ENCODE assay signal across 9 cellular contexts in the genomic region with DNA sequence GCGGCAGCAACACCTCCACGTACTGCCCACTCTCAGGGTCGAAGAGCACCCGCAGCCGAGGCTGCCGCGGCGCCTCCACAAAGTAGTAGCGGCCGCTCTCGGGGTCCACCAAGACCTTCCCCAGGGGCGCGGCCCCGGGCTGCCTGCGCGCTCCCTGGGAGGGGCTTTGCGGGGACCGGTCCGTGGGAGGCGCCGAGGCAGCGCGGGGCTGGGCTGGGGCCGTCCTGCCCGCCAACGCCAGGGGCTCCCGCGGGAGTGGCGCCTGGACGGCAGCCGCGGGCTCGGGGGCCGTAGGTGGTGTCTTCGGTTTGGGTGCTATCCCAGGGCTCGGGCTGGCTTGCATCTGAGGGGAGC. TPM values are rescaled to one million over a fixed set of nuclear protein-coding genes. Genes with fewer than 3 reads are reported as not detected.
DNase-seq lines count a peak whose midpoint lies in the region; ATAC-seq, FAIRE-seq and TF ChIP-seq lines count a peak whose summit lies in the region.
"Had no signal": no experiment of that assay in that cellular context is flagged by ENCODE, and none has a peak within 500 bp of the region (broad histone marks: within the 10 kb centered on the region; RNA-seq: fewer than 3 reads in every experiment).

No MANE protein-coding gene starts in this region.

- WGBS in right lobe of liver (ENCODE audit: insufficient coverage, low coverage, low lambda C conversion rate, missing lambda C conversion rate) = 80% methylated on average over 1 of the region's 36 CpGs
- 97% methylated on average over 5 of the region's 36 CpGs for WGBS in HepG2 (ENCODE audit: low lambda C conversion rate)

- H3K27me3 Mint-ChIP-seq in immature natural killer cell (ENCODE audit: low read depth in 3 of 3) = peaks cover 15 to 19% (median 17%) of the 10 kb centered on the region in 3 donors

- in situ Hi-C loops in HepG2 (cut with HindIII; ENCODE audit: extremely low pct_ligation_motif_present, low pct_unique_long_range_greater_than_20kb) = no loop called here

- H3K9me3 ChIP-seq in right lobe of liver (no peaks in the 10 kb centered on the region), HepG2 (ENCODE audit: low read length) (no peaks in the 10 kb centered on the region)

- H3K4me3 ChIP-seq in right lobe of liver = peak overlapping the region; percentile 33 to 39 (median 38)
- H3K4me3 ChIP-seq in HepG2 (replicated peaks in 1 of 3; ENCODE audit: insufficient read depth in 1 of 3, low read depth in 2 of 3, low read length in 3 of 3) = no peak overlapping the region

- TF ChIP-seq POLR2A in right lobe of liver (IDR thresholded peaks at IDR 0.05) (no peak), HepG2 (IDR thresholded peaks at IDR 0.05; ENCODE audit: insufficient read depth in 1 of 2, low read depth in 2 of 2, low read length in 2 of 2) (no peak)

- H2AFZ ChIP-seq in HepG2 (ENCODE audit: low read length) = no peak overlapping the region

- BruUV-seq in HepG2 (replicated peaks; lab: Mats Ljungman, UMichigan) = no TSS peak

- H3K4me2 ChIP-seq in HepG2 (ENCODE audit: low read depth, low read length) = no peak overlapping the region

- ATAC-seq in right lobe of liver = no peak
- ATAC-seq in HepG2 = no peak

- no peaks in the 10 kb centered on the region for H3K9me3 Mint-ChIP-seq in immature natural killer cell

- TF ChIP-seq EP300 in HepG2 (IDR thresholded peaks at IDR 0.05; ENCODE audit: low read depth in 2 of 2, low read length in 2 of 2) (no peak), HepG2 (CRISPR knock-in tag; IDR thresholded peaks at IDR 0.05; ENCODE audit: borderline replicate concordance) (no peak)

- TF ChIP-seq RAD21 in HepG2 (CRISPR knock-in tag; IDR thresholded peaks at IDR 0.05) = no peak

- no peaks in the 10 kb centered on the region for H3K36me3 Mint-ChIP-seq in immature natural killer cell

- DNase-seq in right lobe of liver (no peak), HepG2 (ENCODE audit: low spot score) (no peak), immature natural killer cell (no peak), head of caudate nucleus (no peak), cortex of kidney (lab: John Stamatoyannopoulos, UW) (no peak), DMS79 treated with DMSO at 0.1 percent for 48 hours (lab: John Stamatoyannopoulos, UW) (no peak)
- DNase-seq in stimulated activated CD4-positive, alpha-beta T cell treated with anti-CD3 and anti-CD28 coated beads, Interleukin-4, amount 100 ng/mL, for 4 hours = no peak
- DNase-seq: NCI-H1105 had no signal

- POLR2A ChIA-PET in HepG2 (lab: Yijun Ruan, JAX) = interaction anchor here (1.4 kb wide), 1 partner anchor 11 kb away, joined by 3 read pairs; a partner anchor contains a TSS

- CTCF ChIA-PET in HepG2 (lab: Yijun Ruan, JAX; ENCODE audit: low intra/inter-chr PET ratio, low total read pairs) = no interaction called here

- H3K27me3 ChIP-seq in right lobe of liver (peaks cover 0 to 19% of the 10 kb centered on the region in 2 donors), HepG2 (ENCODE audit: control insufficient read depth in 1 of 2, insufficient read depth in 2 of 2, low read length in 2 of 2) (no peaks in the 10 kb centered on the region)

- no peak for FAIRE-seq in HepG2 (lab: Jason Lieb, UNC)

- TF ChIP-seq CTCF in right lobe of liver (IDR thresholded peaks at IDR 0.05) = no peak
- no peak for TF ChIP-seq CTCF in HepG2 (CRISPR knock-in tag; IDR thresholded peaks at IDR 0.05)
- no peak for TF ChIP-seq CTCF in VCaP (conservative IDR thresholded peaks at IDR 0.05)

- peak overlapping the region in 1 of 6 donors; percentile 67 for H3K27ac Mint-ChIP-seq in immature natural killer cell

- H3K36me3 ChIP-seq in right lobe of liver = no peaks in the 10 kb centered on the region
- H3K36me3 ChIP-seq in HepG2 (replicated peaks in 1 of 2; ENCODE audit: control insufficient read depth in 1 of 2, insufficient read depth in 2 of 2, low read length in 2 of 2) = no peaks in the 10 kb centered on the region

- peaks cover 41 to 53% of the 10 kb centered on the region in 2 donors for H3K4me1 Mint-ChIP-seq in immature natural killer cell

- no peak overlapping the region for H3K9ac ChIP-seq in HepG2 (ENCODE audit: insufficient read depth, low read depth, low read length)

- peak overlapping the region; percentile 86 to 92 (median 91) for H3K4me3 Mint-ChIP-seq in immature natural killer cell

- H3K27ac ChIP-seq in right lobe of liver (no peak overlapping the region), HepG2 (ENCODE audit: extremely low read length, insufficient read depth, low read length) (no peak overlapping the region), VCaP (peak overlapping the region; percentile 61)

- H3K79me2 ChIP-seq in HepG2 (ENCODE audit: insufficient read depth, low read length) = no peaks in the 10 kb centered on the region

- H3K4me1 ChIP-seq in right lobe of liver (peaks cover 0 to 27% (median 4%) of the 10 kb centered on the region in 4 donors), HepG2 (ENCODE audit: insufficient read depth, low read length) (peaks cover 49% of the 10 kb centered on the region)

- intact Hi-C loops in right lobe of liver (cut with DNase I) = no loop called here
- intact Hi-C loops in HepG2 (cut with micrococcal nuclease; ENCODE audit: unreplicated experiment) = no loop called here
- intact Hi-C loops in head of caudate nucleus (cut with DNase I) = no loop called here

- H4K20me1 ChIP-seq in HepG2 (ENCODE audit: insufficient read depth, low read length) = no peaks in the 10 kb centered on the region

RNA-seq across cellular contexts. Expression of a gene that starts 2.6 kb away (rescaled TPM):
- total RNA-seq in right lobe of liver = 1 to 10 TPM in 3 of 6 experiments, under 1 TPM in 3; 0.37 to 5.1 (median 1.1) TPM
- total RNA-seq in HepG2 (2016; rRNA removed; fragmentation: Illumina TruSeq; extraction: Trizol) = 0.27 and 0.31 TPM in 2 replicates
- 0.44 TPM in 1 of 2 replicates, not detected in the other for total RNA-seq in HepG2 (2016; cell fraction: cytosol; rRNA removed; fragmentation: Illumina TruSeq; extraction: Trizol; ENCODE audit: low read depth)
- 0.22 TPM in 1 of 2 replicates, not detected in the other for total RNA-seq in HepG2 (2016; cell fraction: insoluble cytoplasmic fraction; rRNA removed; fragmentation: Illumina TruSeq; extraction: Trizol)
- total RNA-seq in HepG2 (2016; cell fraction: membrane; rRNA removed; fragmentation: Illumina TruSeq; extraction: Trizol) = 0.34 TPM in 1 of 2 replicates, not detected in the other
- total RNA-seq in HepG2 (2016; cell fraction: nucleus; rRNA removed; fragmentation: Illumina TruSeq; extraction: Trizol) = 0.47 TPM in 1 of 2 replicates, not detected in the other
- 0.35 and 0.40 TPM in 2 replicates for polyA plus RNA-seq in HepG2 (2011; rRNA removed)
- 0.20 and 0.21 TPM in 2 replicates for polyA plus RNA-seq in HepG2 (2011; cell fraction: cytosol; rRNA removed)
- polyA plus RNA-seq in HepG2 (2011; cell fraction: nucleus; rRNA removed) = 1.2 and 1.6 TPM in 2 replicates
- polyA plus RNA-seq in HepG2 (2012) = 0.19 and 0.21 TPM in 2 replicates
- polyA plus RNA-seq in HepG2 (2016; cell fraction: cytosol; fragmentation: Illumina TruSeq; extraction: Trizol; ENCODE audit: low read depth) = not detected in 2 replicates
- polyA plus RNA-seq in HepG2 (2016; cell fraction: insoluble cytoplasmic fraction; fragmentation: Illumina TruSeq; extraction: Trizol; ENCODE audit: low read depth) = not detected in 2 replicates
- not detected in 2 replicates for polyA plus RNA-seq in HepG2 (2016; cell fraction: membrane; fragmentation: Illumina TruSeq; extraction: Trizol; ENCODE audit: low read depth)
- polyA plus RNA-seq in HepG2 (2016; cell fraction: nucleus; fragmentation: Illumina TruSeq; extraction: Trizol; ENCODE audit: insufficient read depth, low read depth) = not detected in 2 replicates
- polyA minus RNA-seq in HepG2 (2011; rRNA and poly(A)+ RNA removed; ENCODE audit: low replicate concordance) = 1.6 and 4.8 TPM in 2 replicates
- not detected in 2 replicates for polyA minus RNA-seq in HepG2 (2011; cell fraction: cytosol; rRNA and poly(A)+ RNA removed)
- polyA minus RNA-seq in HepG2 (2011; cell fraction: nucleus; rRNA and poly(A)+ RNA removed) = 1.0 and 3.2 TPM in 2 replicates
- 1 to 10 TPM; 1.3 to 2.9 (median 2.8) TPM for polyA plus RNA-seq in immature natural killer cell

RNA-seq across cellular contexts. Expression of a gene that starts 2.6 kb away (rescaled TPM):
- total RNA-seq in right lobe of liver (under 1 TPM; 0.25 to 0.51 (median 0.41) TPM), HepG2 (2016; rRNA removed; fragmentation: Illumina TruSeq; extraction: Trizol) (0.28 and 0.69 TPM in 2 replicates)
- total RNA-seq in HepG2 (2016; cell fraction: cytosol; rRNA removed; fragmentation: Illumina TruSeq; extraction: Trizol; ENCODE audit: low read depth) = not detected in 2 replicates
- total RNA-seq in HepG2 (2016; cell fraction: insoluble cytoplasmic fraction; rRNA removed; fragmentation: Illumina TruSeq; extraction: Trizol) = 0.18 and 0.63 TPM in 2 replicates
- total RNA-seq in HepG2 (2016; cell fraction: membrane; rRNA removed; fragmentation: Illumina TruSeq; extraction: Trizol) = 0.09 and 0.10 TPM in 2 replicates
- 0.72 and 0.96 TPM in 2 replicates for total RNA-seq in HepG2 (2016; cell fraction: nucleus; rRNA removed; fragmentation: Illumina TruSeq; extraction: Trizol)
- polyA plus RNA-seq in HepG2 (2011; rRNA removed) (1.1 and 1.9 TPM in 2 replicates), immature natural killer cell (1 to 10 TPM in 1 of 3 donors, under 1 TPM in 1, not detected in 1; 0.39 to 1.4 TPM)
- polyA plus RNA-seq in HepG2 (2011; cell fraction: cytosol; rRNA removed) = 0.81 and 0.99 TPM in 2 replicates
- 10.6 and 11.1 TPM in 2 replicates for polyA plus RNA-seq in HepG2 (2011; cell fraction: nucleus; rRNA removed)
- polyA plus RNA-seq in HepG2 (2012) = 1.7 and 2.2 TPM in 2 replicates
- polyA plus RNA-seq in HepG2 (2016; cell fraction: cytosol; fragmentation: Illumina TruSeq; extraction: Trizol; ENCODE audit: low read depth) = 0.06 and 0.07 TPM in 2 replicates
- 0.14 and 0.29 TPM in 2 replicates for polyA plus RNA-seq in HepG2 (2016; cell fraction: insoluble cytoplasmic fraction; fragmentation: Illumina TruSeq; extraction: Trizol; ENCODE audit: low read depth)
- polyA plus RNA-seq in HepG2 (2016; cell fraction: membrane; fragmentation: Illumina TruSeq; extraction: Trizol; ENCODE audit: low read depth) = 0.06 and 0.14 TPM in 2 replicates
- 2.1 and 3.0 TPM in 2 replicates for polyA plus RNA-seq in HepG2 (2016; cell fraction: nucleus; fragmentation: Illumina TruSeq; extraction: Trizol; ENCODE audit: insufficient read depth, low read depth)
- polyA minus RNA-seq in HepG2 (2011; rRNA and poly(A)+ RNA removed; ENCODE audit: low replicate concordance) = 1.1 and 1.6 TPM in 2 replicates
- 0.69 and 0.79 TPM in 2 replicates for polyA minus RNA-seq in HepG2 (2011; cell fraction: cytosol; rRNA and poly(A)+ RNA removed)
- polyA minus RNA-seq in HepG2 (2011; cell fraction: nucleus; rRNA and poly(A)+ RNA removed) = 2.4 and 2.6 TPM in 2 replicates

RNA-seq across cellular contexts. Expression of a gene that starts 9.2 kb away (rescaled TPM):
- 10 to 100 TPM; 11.7 to 51.0 (median 22.8) TPM for total RNA-seq in right lobe of liver
- 3.6 and 6.6 TPM in 2 replicates for total RNA-seq in HepG2 (2016; rRNA removed; fragmentation: Illumina TruSeq; extraction: Trizol)
- 7.0 and 8.2 TPM in 2 replicates for total RNA-seq in HepG2 (2016; cell fraction: cytosol; rRNA removed; fragmentation: Illumina TruSeq; extraction: Trizol; ENCODE audit: low read depth)
- 3.7 and 9.0 TPM in 2 replicates for total RNA-seq in HepG2 (2016; cell fraction: insoluble cytoplasmic fraction; rRNA removed; fragmentation: Illumina TruSeq; extraction: Trizol)
- total RNA-seq in HepG2 (2016; cell fraction: membrane; rRNA removed; fragmentation: Illumina TruSeq; extraction: Trizol) = 4.6 and 5.2 TPM in 2 replicates
- total RNA-seq in HepG2 (2016; cell fraction: nucleus; rRNA removed; fragmentation: Illumina TruSeq; extraction: Trizol) = 5.5 and 7.9 TPM in 2 replicates
- polyA plus RNA-seq in HepG2 (2011; rRNA removed) = 6.0 and 7.0 TPM in 2 replicates
- polyA plus RNA-seq in HepG2 (2011; cell fraction: cytosol; rRNA removed) = 5.9 and 7.1 TPM in 2 replicates
- 24.2 and 29.4 TPM in 2 replicates for polyA plus RNA-seq in HepG2 (2011; cell fraction: nucleus; rRNA removed)
- 6.4 and 9.0 TPM in 2 replicates for polyA plus RNA-seq in HepG2 (2012)
- 2.3 and 2.4 TPM in 2 replicates for polyA plus RNA-seq in HepG2 (2016; cell fraction: cytosol; fragmentation: Illumina TruSeq; extraction: Trizol; ENCODE audit: low read depth)
- polyA plus RNA-seq in HepG2 (2016; cell fraction: insoluble cytoplasmic fraction; fragmentation: Illumina TruSeq; extraction: Trizol; ENCODE audit: low read depth) = 4.0 and 4.3 TPM in 2 replicates
- 4.3 and 5.1 TPM in 2 replicates for polyA plus RNA-seq in HepG2 (2016; cell fraction: membrane; fragmentation: Illumina TruSeq; extraction: Trizol; ENCODE audit: low read depth)
- polyA plus RNA-seq in HepG2 (2016; cell fraction: nucleus; fragmentation: Illumina TruSeq; extraction: Trizol; ENCODE audit: insufficient read depth, low read depth) = 13.5 and 13.8 TPM in 2 replicates
- 30.0 and 58.9 TPM in 2 replicates for polyA minus RNA-seq in HepG2 (2011; rRNA and poly(A)+ RNA removed; ENCODE audit: low replicate concordance)
- 3.8 and 7.7 TPM in 2 replicates for polyA minus RNA-seq in HepG2 (2011; cell fraction: cytosol; rRNA and poly(A)+ RNA removed)
- 7.5 and 12.6 TPM in 2 replicates for polyA minus RNA-seq in HepG2 (2011; cell fraction: nucleus; rRNA and poly(A)+ RNA removed)
- polyA plus RNA-seq in immature natural killer cell = under 1 TPM in 1 of 3 donors, not detected in 2; 0.19 TPM

RNA-seq across cellular contexts. Expression of a gene that starts 11.6 kb away (rescaled TPM):
- 1 to 10 TPM; 1.5 to 4.0 (median 2.6) TPM for total RNA-seq in right lobe of liver
- total RNA-seq in HepG2 (2016; rRNA removed; fragmentation: Illumina TruSeq; extraction: Trizol) = 11.1 and 13.0 TPM in 2 replicates
- 6.2 and 6.8 TPM in 2 replicates for total RNA-seq in HepG2 (2016; cell fraction: cytosol; rRNA removed; fragmentation: Illumina TruSeq; extraction: Trizol; ENCODE audit: low read depth)
- total RNA-seq in HepG2 (2016; cell fraction: insoluble cytoplasmic fraction; rRNA removed; fragmentation: Illumina TruSeq; extraction: Trizol) = 10.6 and 12.4 TPM in 2 replicates
- 7.9 and 8.2 TPM in 2 replicates for total RNA-seq in HepG2 (2016; cell fraction: membrane; rRNA removed; fragmentation: Illumina TruSeq; extraction: Trizol)
- 8.6 and 10.2 TPM in 2 replicates for total RNA-seq in HepG2 (2016; cell fraction: nucleus; rRNA removed; fragmentation: Illumina TruSeq; extraction: Trizol)
- polyA plus RNA-seq in HepG2 (2011; rRNA removed) = 6.0 and 8.5 TPM in 2 replicates
- polyA plus RNA-seq in HepG2 (2011; cell fraction: cytosol; rRNA removed) = 5.7 and 6.1 TPM in 2 replicates
- 12.2 and 14.9 TPM in 2 replicates for polyA plus RNA-seq in HepG2 (2011; cell fraction: nucleus; rRNA removed)
- polyA plus RNA-seq in HepG2 (2012) = 14.6 and 18.0 TPM in 2 replicates
- 6.8 and 7.1 TPM in 2 replicates for polyA plus RNA-seq in HepG2 (2016; cell fraction: cytosol; fragmentation: Illumina TruSeq; extraction: Trizol; ENCODE audit: low read depth)
- polyA plus RNA-seq in HepG2 (2016; cell fraction: insoluble cytoplasmic fraction; fragmentation: Illumina TruSeq; extraction: Trizol; ENCODE audit: low read depth) = 12.2 and 14.9 TPM in 2 replicates
- 5.6 and 5.7 TPM in 2 replicates for polyA plus RNA-seq in HepG2 (2016; cell fraction: membrane; fragmentation: Illumina TruSeq; extraction: Trizol; ENCODE audit: low read depth)
- polyA plus RNA-seq in HepG2 (2016; cell fraction: nucleus; fragmentation: Illumina TruSeq; extraction: Trizol; ENCODE audit: insufficient read depth, low read depth) = 7.6 and 11.7 TPM in 2 replicates
- polyA minus RNA-seq in HepG2 (2011; rRNA and poly(A)+ RNA removed; ENCODE audit: low replicate concordance) = 3.8 and 5.0 TPM in 2 replicates
- polyA minus RNA-seq in HepG2 (2011; cell fraction: cytosol; rRNA and poly(A)+ RNA removed) = 3.3 and 4.6 TPM in 2 replicates
- 10.6 and 14.0 TPM in 2 replicates for polyA minus RNA-seq in HepG2 (2011; cell fraction: nucleus; rRNA and poly(A)+ RNA removed)
- polyA plus RNA-seq in immature natural killer cell = 1 to 10 TPM in 2 of 3 donors, not detected in 1; 4.5 to 5.6 TPM

RNA-seq across cellular contexts. Expression of a gene that starts 47.0 kb away (rescaled TPM):
- total RNA-seq in right lobe of liver (1 to 10 TPM in 2 of 6 experiments, under 1 TPM in 4; 0.37 to 2.9 (median 0.75) TPM), HepG2 (2016; rRNA removed; fragmentation: Illumina TruSeq; extraction: Trizol) (6.5 and 9.6 TPM in 2 replicates)
- total RNA-seq in HepG2 (2016; cell fraction: cytosol; rRNA removed; fragmentation: Illumina TruSeq; extraction: Trizol; ENCODE audit: low read depth) = 2.3 and 2.5 TPM in 2 replicates
- 5.6 and 9.2 TPM in 2 replicates for total RNA-seq in HepG2 (2016; cell fraction: insoluble cytoplasmic fraction; rRNA removed; fragmentation: Illumina TruSeq; extraction: Trizol)
- 4.6 and 5.4 TPM in 2 replicates for total RNA-seq in HepG2 (2016; cell fraction: membrane; rRNA removed; fragmentation: Illumina TruSeq; extraction: Trizol)
- 6.0 and 8.1 TPM in 2 replicates for total RNA-seq in HepG2 (2016; cell fraction: nucleus; rRNA removed; fragmentation: Illumina TruSeq; extraction: Trizol)
- polyA plus RNA-seq in HepG2 (2011; rRNA removed) (5.7 and 6.6 TPM in 2 replicates), immature natural killer cell (1 to 10 TPM in 2 of 3 donors, not detected in 1; 3.7 to 4.3 TPM)
- polyA plus RNA-seq in HepG2 (2011; cell fraction: cytosol; rRNA removed) = 2.3 and 3.6 TPM in 2 replicates
- polyA plus RNA-seq in HepG2 (2011; cell fraction: nucleus; rRNA removed) = 1.3 and 1.6 TPM in 2 replicates
- 9.7 and 12.5 TPM in 2 replicates for polyA plus RNA-seq in HepG2 (2012)
- 1.6 and 4.1 TPM in 2 replicates for polyA plus RNA-seq in HepG2 (2016; cell fraction: cytosol; fragmentation: Illumina TruSeq; extraction: Trizol; ENCODE audit: low read depth)
- polyA plus RNA-seq in HepG2 (2016; cell fraction: insoluble cytoplasmic fraction; fragmentation: Illumina TruSeq; extraction: Trizol; ENCODE audit: low read depth) = 9.3 and 9.5 TPM in 2 replicates
- polyA plus RNA-seq in HepG2 (2016; cell fraction: membrane; fragmentation: Illumina TruSeq; extraction: Trizol; ENCODE audit: low read depth) = 4.1 and 4.4 TPM in 2 replicates
- polyA plus RNA-seq in HepG2 (2016; cell fraction: nucleus; fragmentation: Illumina TruSeq; extraction: Trizol; ENCODE audit: insufficient read depth, low read depth) = 7.1 and 8.5 TPM in 2 replicates
- 3.3 and 4.3 TPM in 2 replicates for polyA minus RNA-seq in HepG2 (2011; rRNA and poly(A)+ RNA removed; ENCODE audit: low replicate concordance)
- 4.4 and 5.2 TPM in 2 replicates for polyA minus RNA-seq in HepG2 (2011; cell fraction: cytosol; rRNA and poly(A)+ RNA removed)
- 3.1 and 3.6 TPM in 2 replicates for polyA minus RNA-seq in HepG2 (2011; cell fraction: nucleus; rRNA and poly(A)+ RNA removed)

Comparison
In these comparisons a context has a peak if more than half of its experiments do, and no peak if none do; other contexts are left out.
1. H3K4me3 ChIP-seq: peak in right lobe of liver (3 of 3); none in HepG2 (0 of 3).